Comparison of ENCODE assay signal across 8 cellular contexts in the genomic region with DNA sequence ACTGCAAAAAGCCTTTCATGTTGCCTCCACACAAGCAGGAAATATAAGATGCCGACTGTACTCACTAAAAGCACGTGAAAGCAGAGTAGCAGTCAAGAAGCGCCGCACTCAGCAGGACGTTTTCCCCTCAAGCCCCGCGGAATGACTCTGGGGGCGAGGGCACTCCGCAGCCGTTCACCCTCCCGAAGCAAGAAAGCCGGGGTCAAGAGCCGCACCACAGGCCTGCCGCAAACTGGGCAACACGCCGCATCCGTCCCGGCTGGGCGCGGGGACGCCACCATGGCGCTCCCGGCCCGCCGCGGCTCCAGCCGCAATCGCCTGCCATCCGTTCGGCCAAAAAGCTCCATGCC. TPM values are rescaled to one million over a fixed set of nuclear protein-coding genes. Genes with fewer than 3 reads are reported as not detected.
A peak's percentile ranks its signal among the peaks of the same experiment; 100 is the strongest.
DNase-seq lines count a peak whose midpoint lies in the region; ATAC-seq and TF ChIP-seq lines count a peak whose summit lies in the region.

No MANE protein-coding gene starts in this region.

- H3K27ac Mint-ChIP-seq in GM23338 = peak overlapping the region; percentile 100

- H2AFZ ChIP-seq in GM23338 (no peak overlapping the region), smooth muscle cell (ENCODE audit: low read depth) (no peak overlapping the region)

- H3K4me3 ChIP-seq in GM23338 = peak overlapping the region; percentile 97
- peak overlapping the region; percentile 90 for H3K4me3 ChIP-seq in MG63
- peak overlapping the region; percentile 98 for H3K4me3 ChIP-seq in iPS-11a (ENCODE audit: low read depth, low read length)
- peak overlapping the region; percentile 87 for H3K4me3 ChIP-seq in smooth muscle cell

- H3K4me2 ChIP-seq in GM23338 (peak overlapping the region; percentile 99), smooth muscle cell (peak overlapping the region; percentile 96)

- TF ChIP-seq CTCF in GM23338 (conservative IDR thresholded peaks at IDR 0.05; ENCODE audit: low read depth in 2 of 2) = no peak
- no peak for TF ChIP-seq CTCF in smooth muscle cell (IDR thresholded peaks at IDR 0.05; ENCODE audit: borderline replicate concordance, insufficient read depth, poor library complexity, severe bottlenecking)

- peaks cover 23% of the 10 kb centered on the region for H3K27me3 Mint-ChIP-seq in GM23338 (ENCODE audit: insufficient read depth, low read depth, poor library complexity)

- peak overlapping the region; percentile 94 for H3K9ac ChIP-seq in smooth muscle cell (ENCODE audit: low read depth)

- 0% methylated on average over 30 of the region's 30 CpGs for WGBS in adipose tissue, 3 donors
- 2% methylated on average over 30 of the region's 30 CpGs for WGBS in smooth muscle cell (ENCODE audit: low lambda C conversion rate)

- peaks cover 46% of the 10 kb centered on the region for H3K36me3 ChIP-seq in GM23338 (ENCODE audit: insufficient read depth)
- peaks cover 53% of the 10 kb centered on the region for H3K36me3 ChIP-seq in MG63
- peaks cover 9% of the 10 kb centered on the region for H3K36me3 ChIP-seq in smooth muscle cell (ENCODE audit: low read depth)

- H3K9me3 ChIP-seq in MG63 = no peaks in the 10 kb centered on the region
- H3K9me3 ChIP-seq in smooth muscle cell (replicated peaks; ENCODE audit: low read depth) = no peaks in the 10 kb centered on the region

- peak overlapping the region; percentile 96 for H3K27ac ChIP-seq in GM23338 (ENCODE audit: low read depth)
- peak overlapping the region; percentile 38 for H3K27ac ChIP-seq in adipose tissue (ENCODE audit: low read depth, low read length)
- H3K27ac ChIP-seq in smooth muscle cell (ENCODE audit: low read depth) = peak overlapping the region; percentile 89

- TF ChIP-seq POLR2A in GM18505 (IDR thresholded peaks at IDR 0.05; ENCODE audit: borderline replicate concordance, extremely low read depth, insufficient read depth, insufficient read length) = no peak

- H4K20me1 ChIP-seq in GM23338 (replicated peaks; ENCODE audit: insufficient read depth) (peaks cover 27% of the 10 kb centered on the region), smooth muscle cell (ENCODE audit: low read depth) (peaks cover 45% of the 10 kb centered on the region)

- H3F3A ChIP-seq in GM23338 (replicated peaks; ENCODE audit: low read depth) (peaks cover 45% of the 10 kb centered on the region), smooth muscle cell (ENCODE audit: low read depth) (peaks cover 43% of the 10 kb centered on the region)

- peaks cover 3% of the 10 kb centered on the region; the same call in 2 of the 3 replicates for H3K9me3 Mint-ChIP-seq in GM23338

- peaks cover 23% of the 10 kb centered on the region for H3K4me1 ChIP-seq in GM23338 (ENCODE audit: insufficient read depth)
- H3K4me1 ChIP-seq in smooth muscle cell (ENCODE audit: low read depth) = peaks cover 28% of the 10 kb centered on the region

- peaks cover 23% of the 10 kb centered on the region for H3K4me1 Mint-ChIP-seq in GM23338

- DNase-seq in GM23338 (ENCODE audit: low spot score) = peak; percentile 35
- peak; percentile 47 for DNase-seq in MG63
- no peak for DNase-seq in smooth muscle cell (lab: John Stamatoyannopoulos, UW; ENCODE audit: unreplicated experiment)
- no peak for DNase-seq in mesenteric fat pad (ENCODE audit: low spot score)
- DNase-seq in NCI-H1930 (lab: John Stamatoyannopoulos, UW) = no peak

- H3K9me2 ChIP-seq in GM23338 (ENCODE audit: insufficient read depth) = no peaks in the 10 kb centered on the region

- H3K79me2 ChIP-seq in GM23338 (replicated peaks; ENCODE audit: insufficient read depth) = peaks cover 35% of the 10 kb centered on the region
- peaks cover 30% of the 10 kb centered on the region for H3K79me2 ChIP-seq in smooth muscle cell (ENCODE audit: low read depth)

- H3K27me3 ChIP-seq in GM23338 (ENCODE audit: insufficient read depth) (no peaks in the 10 kb centered on the region), MG63 (no peaks in the 10 kb centered on the region), smooth muscle cell (ENCODE audit: low read depth) (no peaks in the 10 kb centered on the region)

- H3K4me3 Mint-ChIP-seq in GM23338 = peak overlapping the region; percentile 100

- peaks cover 57% of the 10 kb centered on the region for H3K36me3 Mint-ChIP-seq in GM23338 (ENCODE audit: low read depth)

- ATAC-seq in GM18505 (IDR thresholded peaks at IDR 0.05; ENCODE audit: unreplicated experiment) (peak; percentile 27), GM23338 (peak; percentile 26)

TF ChIP-seq in GM23338, 12 proteins besides CTCF, POLR2A, EP300 and RAD21:
- TF ChIP-seq CREB1 (CRISPR knock-in tag; IDR thresholded peaks at IDR 0.05; ENCODE audit: low read depth) = no peak
- TF ChIP-seq, protein P1, sequence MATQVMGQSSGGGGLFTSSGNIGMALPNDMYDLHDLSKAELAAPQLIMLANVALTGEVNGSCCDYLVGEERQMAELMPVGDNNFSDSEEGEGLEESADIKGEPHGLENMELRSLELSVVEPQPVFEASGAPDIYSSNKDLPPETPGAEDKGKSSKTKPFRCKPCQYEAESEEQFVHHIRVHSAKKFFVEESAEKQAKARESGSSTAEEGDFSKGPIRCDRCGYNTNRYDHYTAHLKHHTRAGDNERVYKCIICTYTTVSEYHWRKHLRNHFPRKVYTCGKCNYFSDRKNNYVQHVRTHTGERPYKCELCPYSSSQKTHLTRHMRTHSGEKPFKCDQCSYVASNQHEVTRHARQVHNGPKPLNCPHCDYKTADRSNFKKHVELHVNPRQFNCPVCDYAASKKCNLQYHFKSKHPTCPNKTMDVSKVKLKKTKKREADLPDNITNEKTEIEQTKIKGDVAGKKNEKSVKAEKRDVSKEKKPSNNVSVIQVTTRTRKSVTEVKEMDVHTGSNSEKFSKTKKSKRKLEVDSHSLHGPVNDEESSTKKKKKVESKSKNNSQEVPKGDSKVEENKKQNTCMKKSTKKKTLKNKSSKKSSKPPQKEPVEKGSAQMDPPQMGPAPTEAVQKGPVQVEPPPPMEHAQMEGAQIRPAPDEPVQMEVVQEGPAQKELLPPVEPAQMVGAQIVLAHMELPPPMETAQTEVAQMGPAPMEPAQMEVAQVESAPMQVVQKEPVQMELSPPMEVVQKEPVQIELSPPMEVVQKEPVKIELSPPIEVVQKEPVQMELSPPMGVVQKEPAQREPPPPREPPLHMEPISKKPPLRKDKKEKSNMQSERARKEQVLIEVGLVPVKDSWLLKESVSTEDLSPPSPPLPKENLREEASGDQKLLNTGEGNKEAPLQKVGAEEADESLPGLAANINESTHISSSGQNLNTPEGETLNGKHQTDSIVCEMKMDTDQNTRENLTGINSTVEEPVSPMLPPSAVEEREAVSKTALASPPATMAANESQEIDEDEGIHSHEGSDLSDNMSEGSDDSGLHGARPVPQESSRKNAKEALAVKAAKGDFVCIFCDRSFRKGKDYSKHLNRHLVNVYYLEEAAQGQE (IDR thresholded peaks at IDR 0.05; ENCODE audit: unreplicated experiment) = peak; percentile 34

RNA-seq across cellular contexts. Expression of a gene that starts 0.4 kb away (rescaled TPM):
- total RNA-seq in GM23338 (2014; rRNA removed; shearing (Covaris generic)) = 1,381 and 1,563 TPM in 2 replicates
- polyA plus RNA-seq in GM23338 (2016; fragmentation: Nextera tagmentation; extraction: Ambion mirVana) = 2,733 and 2,894 TPM in 2 replicates
- 3,498 and 3,874 TPM in 2 replicates for total RNA-seq in MG63 (2014; rRNA removed; shearing (Covaris generic); ENCODE audit: low replicate concordance)
- polyA plus RNA-seq in adipose tissue = 1,000 to 10,000 TPM; 1,759 to 4,747 (median 2,625) TPM
- total RNA-seq in smooth muscle cell = 1,306 and 1,413 TPM in 2 replicates
- 844 and 935 TPM in 2 replicates for polyA plus RNA-seq in smooth muscle cell
- 1,888 TPM for total RNA-seq in mesenteric fat pad

RNA-seq across cellular contexts. Expression of a gene that starts 29.1 kb away (rescaled TPM):
- total RNA-seq in GM23338 (2014; rRNA removed; shearing (Covaris generic)) = 11.6 and 14.6 TPM in 2 replicates
- 0.87 and 1.3 TPM in 2 replicates for polyA plus RNA-seq in GM23338 (2016; fragmentation: Nextera tagmentation; extraction: Ambion mirVana)
- total RNA-seq in MG63 (2014; rRNA removed; shearing (Covaris generic); ENCODE audit: low replicate concordance) = 1.1 and 2.2 TPM in 2 replicates
- 1 to 10 TPM; 2.9 to 5.6 (median 3.3) TPM for polyA plus RNA-seq in adipose tissue
- total RNA-seq in smooth muscle cell = 3.0 and 4.2 TPM in 2 replicates
- 0.49 and 1.1 TPM in 2 replicates for polyA plus RNA-seq in smooth muscle cell
- total RNA-seq in mesenteric fat pad = 20.5 TPM

Comparison
In these comparisons a context has a peak if more than half of its experiments do, and no peak if none do; other contexts are left out.
1. DNase-seq: peak in GM23338 (single experiment) and MG63 (single experiment); none in smooth muscle cell (single experiment), mesenteric fat pad (single experiment) and NCI-H1930 (0 of 2).
2. H3K27ac ChIP-seq: peak in every context shown above with its lines; median percentile 96 in GM23338; 89 in smooth muscle cell; 38 in adipose tissue.
3. Peak in every context shown above with its lines, with median percentiles within 50 percentile points of each other: H3K4me3 ChIP-seq.